ENCODE assay signal across 23 cellular contexts in the genomic region with DNA sequence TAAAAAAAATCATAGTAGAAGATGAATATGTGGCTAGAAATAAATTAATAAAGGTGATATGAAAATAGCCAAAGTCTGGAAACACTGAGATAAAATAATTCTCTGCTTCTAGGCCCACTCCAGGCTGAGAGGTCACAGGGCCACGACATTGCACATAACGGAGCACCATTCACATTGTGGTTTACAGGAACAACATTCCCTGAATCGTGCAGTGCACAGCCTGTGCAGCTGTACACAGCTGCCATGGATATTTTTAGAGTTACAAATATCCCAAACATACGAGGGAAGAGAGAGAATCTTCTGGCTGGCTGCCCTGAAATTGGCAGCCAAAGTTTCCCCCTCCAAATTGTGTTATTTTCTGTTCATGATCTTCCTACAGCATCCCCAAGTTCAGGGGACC.
"Had no signal": no experiment of that assay in that cellular context is flagged by ENCODE, and none has a peak within 500 bp of the region (broad histone marks: within the 10 kb centered on the region; RNA-seq: fewer than 3 reads in every experiment).

No MANE protein-coding gene starts in this region.

- H3K4me1 Mint-ChIP-seq: memory B cell; neural progenitor cell; stimulated activated memory B cell treated with anti-CD40 and anti-IgM and Interleukin-4, amounts not matched to agents 10 μg/mL and 1 μg/mL and 100 μg/mL, for 72 hours had no signal

- H3K9me3 Mint-ChIP-seq: immature natural killer cell; natural killer cell treated with Interleukin-12 subunit alpha and Interleukin-12 subunit beta and Interleukin-15 and Interleukin-18, amount 100 ng/mL, for 72 hours had no signal

- H3K4me3 Mint-ChIP-seq: memory B cell; natural killer cell treated with Interleukin-12 subunit alpha and Interleukin-12 subunit beta and Interleukin-15 and Interleukin-18, amount 100 ng/mL, for 72 hours; neural progenitor cell; stimulated activated memory B cell treated with anti-CD40 and anti-IgM and Interleukin-4, amounts not matched to agents 10 μg/mL and 1 μg/mL and 100 μg/mL, for 72 hours; stimulated activated naive CD8-positive, alpha-beta T cell treated with anti-CD3 and anti-CD28 coated beads, Interleukin-15, Interleukin-2, amounts not matched to agents 100 ng/mL and 50 ng/mL, for 24 hours had no signal

- H3K4me1 ChIP-seq: esophagus squamous epithelium, left ventricle myocardium inferior, lower lobe of right lung, neural progenitor cell, upper lobe of left lung, uterus had no signal

- H2AFZ ChIP-seq: neural progenitor cell had no signal

- H3K27ac Mint-ChIP-seq: memory B cell; natural killer cell treated with Interleukin-12 subunit alpha and Interleukin-12 subunit beta and Interleukin-15 and Interleukin-18, amount 100 ng/mL, for 72 hours; neural progenitor cell; progenitor cell of endocrine pancreas; stimulated activated memory B cell treated with anti-CD40 and anti-IgM and Interleukin-4, amounts not matched to agents 10 μg/mL and 1 μg/mL and 100 μg/mL, for 72 hours; stimulated activated naive CD8-positive, alpha-beta T cell treated with anti-CD3 and anti-CD28 coated beads, Interleukin-15, Interleukin-2, amounts not matched to agents 100 ng/mL and 50 ng/mL, for 24 hours had no signal

- H3K4me3 ChIP-seq: esophagus squamous epithelium, left ventricle myocardium inferior, lower lobe of right lung, neural progenitor cell, ovary, smooth muscle cell, tibial artery, upper lobe of left lung, uterus had no signal

- H3K27ac ChIP-seq: esophagus squamous epithelium, left ventricle myocardium inferior, lower lobe of right lung, neural progenitor cell, ovary, tibial artery, upper lobe of left lung, uterus had no signal

- H3K36me3 ChIP-seq: esophagus squamous epithelium, left ventricle myocardium inferior, lower lobe of right lung, neural progenitor cell, ovary, tibial artery, upper lobe of left lung, uterus had no signal

- H3K9ac ChIP-seq: neural progenitor cell had no signal

- ATAC-seq: lower lobe of right lung; natural killer cell treated with Interleukin-12 subunit alpha and Interleukin-12 subunit beta and Interleukin-15 and Interleukin-18, amount 100 ng/mL, for 72 hours; right cardiac atrium; stimulated activated memory B cell treated with anti-CD40 and anti-IgM and Interleukin-4, amounts not matched to agents 10 μg/mL and 1 μg/mL and 100 μg/mL, for 72 hours had no signal

- H3K36me3 Mint-ChIP-seq: natural killer cell treated with Interleukin-12 subunit alpha and Interleukin-12 subunit beta and Interleukin-15 and Interleukin-18, amount 100 ng/mL, for 72 hours; neural progenitor cell; stimulated activated memory B cell treated with anti-CD40 and anti-IgM and Interleukin-4, amounts not matched to agents 10 μg/mL and 1 μg/mL and 100 μg/mL, for 72 hours had no signal

- DNase-seq: dermis blood vessel endothelial cell; esophagus squamous epithelium; foreskin fibroblast; immature natural killer cell; left cardiac atrium; left ventricle myocardium inferior; lower lobe of right lung; midbrain; nucleus accumbens; ovary; right cardiac atrium; stimulated activated CD4-positive, alpha-beta T cell treated with anti-CD3 and anti-CD28 coated beads, Interleukin-4, amount 100 ng/mL, for 1 hour; stimulated activated CD8-positive, alpha-beta memory T cell treated with anti-CD3 and anti-CD28 coated beads, Interleukin-4, amount 100 ng/mL, for 48 hours; tibial artery; upper lobe of left lung; uterus had no signal

- H3K27me3 Mint-ChIP-seq: progenitor cell of endocrine pancreas; stimulated activated naive CD8-positive, alpha-beta T cell treated with anti-CD3 and anti-CD28 coated beads, Interleukin-15, Interleukin-2, amounts not matched to agents 100 ng/mL and 50 ng/mL, for 24 hours had no signal

- H3K27me3 ChIP-seq: esophagus squamous epithelium, neural progenitor cell, ovary, tibial artery, upper lobe of left lung, uterus had no signal

- H3K4me2 ChIP-seq: neural progenitor cell, smooth muscle cell had no signal

- H3K9me3 ChIP-seq: tibial artery, uterus had no signal
